In the genomic region with DNA sequence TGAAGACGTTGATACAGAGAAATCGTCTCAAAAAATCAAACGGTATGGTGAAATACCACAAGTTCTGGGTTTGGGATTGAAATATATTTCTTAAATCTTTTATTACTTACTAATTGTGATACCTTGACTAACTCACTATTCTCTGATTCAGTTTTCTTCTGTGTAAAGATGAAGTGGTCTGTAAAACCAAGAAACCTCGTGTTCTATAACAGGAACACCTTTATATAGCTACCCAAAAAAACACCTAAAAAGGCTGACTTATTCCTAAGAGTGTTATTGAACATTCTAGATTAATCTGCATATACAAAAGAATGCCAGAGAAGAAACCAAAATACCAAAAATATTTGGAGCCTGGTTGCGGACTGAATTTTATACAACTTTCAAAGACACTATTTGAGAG, we compare ENCODE assay signal across 8 cellular contexts. TPM values are rescaled to one million over a fixed set of nuclear protein-coding genes. Genes with fewer than 3 reads are reported as not detected.
A peak's percentile ranks its signal among the peaks of the same experiment; 100 is the strongest.
DNase-seq lines count a peak whose midpoint lies in the region; ATAC-seq, FAIRE-seq and TF ChIP-seq lines count a peak whose summit lies in the region.

No MANE protein-coding gene starts in this region.

- H3K9ac ChIP-seq in Loucy (ENCODE audit: low read depth, low read length, poor library complexity, severe bottlenecking), result peak overlapping the region; percentile 80
- peak overlapping the region in 1 of 2 donors; percentile 93 for H3K9ac ChIP-seq in duodenal mucosa (ENCODE audit: low read depth in 1 of 2, low read length in 2 of 2)

- no peaks in the 10 kb centered on the region for H4K20me1 ChIP-seq in Loucy (ENCODE audit: insufficient read depth, low read length, poor library complexity, severe bottlenecking)

- H3K9me3 ChIP-seq in Loucy (ENCODE audit: insufficient read depth, low read depth, low read length) (no peaks in the 10 kb centered on the region), duodenal mucosa (ENCODE audit: control insufficient read depth in 1 of 2, low read length in 2 of 2) (no peaks in the 10 kb centered on the region), pancreas (no peaks in the 10 kb centered on the region)

- H3K36me3 ChIP-seq in Loucy (ENCODE audit: insufficient read depth, low read length) (no peaks in the 10 kb centered on the region), duodenal mucosa (ENCODE audit: control insufficient read depth in 1 of 2, insufficient read depth in 2 of 2, low read length in 2 of 2) (peaks cover 0 to 4% of the 10 kb centered on the region in 2 donors), pancreas (peaks cover 0 to 8% (median 0%) of the 10 kb centered on the region in 3 donors)

- peak; percentile 2 for DNase-seq in G401 (ENCODE audit: low spot score)
- no peak for DNase-seq in pancreas
- DNase-seq in GM13977 (ENCODE audit: low spot score), result no peak
- DNase-seq in dedifferentiated amniotic fluid mesenchymal stem cell (ENCODE audit: extremely low spot score), result no peak
- no peak for DNase-seq in kidney glomerular epithelial cell (lab: John Stamatoyannopoulos, UW)

- no peaks in the 10 kb centered on the region for H3K27me3 ChIP-seq in Loucy (ENCODE audit: insufficient read depth, low read length, poor library complexity, severe bottlenecking)
- H3K27me3 ChIP-seq in duodenal mucosa (ENCODE audit: control insufficient read depth in 1 of 2, insufficient read depth in 2 of 2, low read length in 2 of 2), result no peaks in the 10 kb centered on the region
- no peaks in the 10 kb centered on the region for H3K27me3 ChIP-seq in pancreas

- H2AFZ ChIP-seq in Loucy (ENCODE audit: low read length), result peak overlapping the region; percentile 99

- in situ Hi-C loops in G401 (cut with HindIII; ENCODE audit: low sequenced_read_pairs) (no loop called here), GM13977 (cut with MboI; ENCODE audit: low pct_unique_long_range_greater_than_20kb, low sequenced_read_pairs, unreplicated experiment) (no loop called here)

- peak overlapping the region; percentile 88 for H3K4me2 ChIP-seq in Loucy (ENCODE audit: low read depth, low read length, poor library complexity, severe bottlenecking)

- H3K9me2 ChIP-seq in Loucy (replicated peaks; ENCODE audit: low read depth, low read length), result no peaks in the 10 kb centered on the region

- intact Hi-C loops in pancreas (cut with DNase I), result no loop called here

- H3K79me2 ChIP-seq in Loucy (ENCODE audit: insufficient read depth, low read length), result no peaks in the 10 kb centered on the region

- 77 to 87% methylated on average over 5 of the region's 5 CpGs for WGBS in pancreas, 2 donors

- H3F3A ChIP-seq in Loucy (ENCODE audit: low read depth), result no peaks in the 10 kb centered on the region

- TF ChIP-seq POLR2A in GM18505 (IDR thresholded peaks at IDR 0.05; ENCODE audit: borderline replicate concordance, extremely low read depth, insufficient read depth, insufficient read length), result no peak

- H3K4me3 ChIP-seq in Loucy (ENCODE audit: low read length, poor library complexity, severe bottlenecking), result peak overlapping the region; percentile 89
- H3K4me3 ChIP-seq in duodenal mucosa (ENCODE audit: low read depth in 1 of 2, low read length in 2 of 2), result peak overlapping the region; percentile 98 to 99
- H3K4me3 ChIP-seq in pancreas, result peak overlapping the region in 3 of 4 donors; percentile 42 to 63 (median 60)

- H3K27ac ChIP-seq in duodenal mucosa (ENCODE audit: low read depth, low read length) (no peak overlapping the region), pancreas (peak overlapping the region; percentile 59 to 88 (median 80))

- ATAC-seq in pancreas (no peak), GM18505 (IDR thresholded peaks at IDR 0.05; ENCODE audit: unreplicated experiment) (no peak)

- peaks cover 16% of the 10 kb centered on the region for H3K4me1 ChIP-seq in Loucy (ENCODE audit: insufficient read depth, low read length, poor library complexity, severe bottlenecking)
- H3K4me1 ChIP-seq in duodenal mucosa (ENCODE audit: control insufficient read depth in 1 of 2, insufficient read depth in 2 of 2, low read length in 2 of 2), result peaks cover 4 to 14% of the 10 kb centered on the region in 2 donors
- H3K4me1 ChIP-seq in pancreas, result peaks cover 0 to 9% (median 6%) of the 10 kb centered on the region in 3 donors

- TF ChIP-seq CTCF in Loucy (conservative IDR thresholded peaks at IDR 0.05; ENCODE audit: low read length) (no peak), pancreas (IDR thresholded peaks at IDR 0.05) (no peak), GM13977 (IDR thresholded peaks at IDR 0.05; ENCODE audit: extremely low read depth, insufficient read depth, missing control alignments) (no peak)

- no peak for FAIRE-seq in pancreas (lab: Jason Lieb, UNC)

RNA-seq across cellular contexts. Expression of gene LRRIQ3, which starts 0.7 kb away (rescaled TPM):
- total RNA-seq in G401 (2014; rRNA removed; shearing (Covaris generic)), result 0.14 and 0.74 TPM in 2 replicates
- 1 to 10 TPM in 1 of 6 donors, under 1 TPM in 5; 0.35 to 1.1 (median 0.54) TPM for total RNA-seq in pancreas
- polyA plus RNA-seq in pancreas, result under 1 TPM; 0.15 to 0.77 TPM

RNA-seq across cellular contexts. Expression of gene FPGT, which starts 0.8 kb away (rescaled TPM):
- total RNA-seq in G401 (2014; rRNA removed; shearing (Covaris generic)), result 17.9 and 29.9 TPM in 2 replicates
- total RNA-seq in pancreas, result 10 to 100 TPM in 3 of 6 donors, 1 to 10 TPM in 3; 5.6 to 14.3 (median 9.7) TPM
- polyA plus RNA-seq in pancreas, result 1 to 10 TPM; 2.9 to 5.6 TPM

RNA-seq across cellular contexts. Expression of gene TNNI3K, which starts 37.9 kb away (rescaled TPM):
- total RNA-seq in G401 (2014; rRNA removed; shearing (Covaris generic)), result 0.25 TPM in 1 of 2 replicates, not detected in the other
- under 1 TPM in 4 of 6 donors, not detected in 2; 0.34 to 0.58 (median 0.39) TPM for total RNA-seq in pancreas
- 1 to 10 TPM in 1 of 2 donors, under 1 TPM in 1; 0.34 to 2.2 TPM for polyA plus RNA-seq in pancreas
